1 cellular context compared by ENCODE assay signal in the genomic region with DNA sequence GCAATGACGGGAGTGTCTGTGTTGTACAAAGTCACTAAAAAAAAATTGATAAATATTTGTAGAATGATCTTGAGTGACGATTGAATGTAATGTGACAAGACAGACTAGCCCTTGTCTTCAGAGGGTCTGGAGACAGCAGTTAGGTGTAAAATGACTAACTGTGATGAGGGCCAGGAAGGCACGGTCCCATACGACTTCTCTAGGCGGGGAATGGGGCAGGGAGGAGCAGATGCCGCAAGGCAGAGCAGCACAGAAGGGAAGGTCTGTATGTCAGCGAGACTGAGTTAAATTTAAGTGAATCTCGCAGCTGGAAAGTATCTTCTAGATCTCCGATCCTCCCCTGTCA.
TF ChIP-seq lines count a peak whose summit lies in the region.

No MANE protein-coding gene starts in this region.

TF ChIP-seq in H1, 55 proteins besides CTCF, POLR2A, EP300 and RAD21:
- peak; percentile 55 for TF ChIP-seq SAP30 (IDR thresholded peaks at IDR 0.05; ENCODE audit: insufficient read depth, insufficient replicate concordance, low read length)
- no peak for TF ChIP-seq SIX5 (IDR thresholded peaks at IDR 0.05; ENCODE audit: low read depth, low read length)
- TF ChIP-seq SIN3A (conservative IDR thresholded peaks at IDR 0.05 in 1 of 2, IDR thresholded peaks at IDR 0.05 in 1 of 2; ENCODE audit: low read depth in 1 of 2, low read length in 2 of 2), result 0 out of 4 replicates have a peak, but pooled peaks of 1 of the 2 experiments have one; percentile 82
